ENCODE assay signal across 8 cellular contexts in the genomic region with DNA sequence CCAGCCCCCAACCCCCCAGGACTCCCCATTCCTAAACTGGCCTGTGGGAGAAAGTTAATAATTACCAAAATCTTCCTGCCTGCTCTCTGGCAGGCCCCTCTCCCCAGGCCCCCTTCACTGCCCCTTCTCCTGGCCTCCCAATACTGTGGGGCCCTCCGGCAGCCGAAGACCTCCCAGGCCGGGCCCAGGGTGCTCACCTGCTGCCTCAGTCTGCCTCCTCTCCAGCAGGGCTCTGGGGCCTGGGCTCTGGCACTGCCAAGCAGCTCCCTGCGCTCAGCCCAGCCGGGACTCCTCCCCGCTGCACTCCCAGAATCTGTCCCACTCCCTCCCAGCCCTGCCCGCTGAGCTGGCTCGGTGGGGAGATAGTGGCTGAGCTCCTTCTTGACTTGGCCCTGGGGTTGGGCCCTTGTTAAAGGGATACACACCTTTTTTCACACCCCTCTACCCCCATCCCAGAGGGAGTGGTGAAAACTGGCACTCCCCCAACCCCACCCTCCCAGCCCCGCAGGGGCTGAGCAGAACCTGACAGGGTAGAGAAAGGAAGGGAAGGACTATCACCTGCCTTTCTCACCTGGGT. TPM values are rescaled to one million over a fixed set of nuclear protein-coding genes. Genes with fewer than 3 reads are reported as not detected.
DNase-seq lines count a peak whose midpoint lies in the region; ATAC-seq and TF ChIP-seq lines count a peak whose summit lies in the region.

A gene with protein sequence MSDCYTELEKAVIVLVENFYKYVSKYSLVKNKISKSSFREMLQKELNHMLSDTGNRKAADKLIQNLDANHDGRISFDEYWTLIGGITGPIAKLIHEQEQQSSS (minus strand): TSS at position 383 of the 577 bp plus-strand sequence. CDS start 4,986 bp downstream, outside the sequence.

- TF ChIP-seq POLR2A in heart left ventricle (IDR thresholded peaks at IDR 0.05) = peak in 1 of 2 donors; percentile 42

- WGBS in heart left ventricle, 4 donors = 36 to 55% (median 43%) methylated on average over 6 to 9 of the region's 9 CpGs

- no peaks in the 10 kb centered on the region for H3K9me3 Mint-ChIP-seq in activated T-helper 17 cell treated with anti-CD3 and anti-CD28 coated beads, Interleukin-2, amount 50 U/mL, for 72 hours
- no peaks in the 10 kb centered on the region for H3K9me3 Mint-ChIP-seq in progenitor cell of endocrine pancreas (ENCODE audit: low read depth)
- H3K9me3 Mint-ChIP-seq in CD8-positive, alpha-beta memory T cell = no peaks in the 10 kb centered on the region

- no peak for TF ChIP-seq CTCF in heart left ventricle (IDR thresholded peaks at IDR 0.05)
- no peak for TF ChIP-seq CTCF in progenitor cell of endocrine pancreas (IDR thresholded peaks at IDR 0.05; ENCODE audit: unreplicated experiment)

- no peaks in the 10 kb centered on the region for H3K9me3 ChIP-seq in heart left ventricle
- H3K9me3 ChIP-seq in CD8-positive, alpha-beta memory T cell (ENCODE audit: low read length) = no peaks in the 10 kb centered on the region

- no peaks in the 10 kb centered on the region for H3K4me1 Mint-ChIP-seq in activated T-helper 17 cell treated with anti-CD3 and anti-CD28 coated beads, Interleukin-2, amount 50 U/mL, for 72 hours
- peaks cover 41% of the 10 kb centered on the region for H3K4me1 Mint-ChIP-seq in progenitor cell of endocrine pancreas (ENCODE audit: low read depth)
- H3K4me1 Mint-ChIP-seq in CD8-positive, alpha-beta memory T cell = peaks cover 0 to 4% (median 0%) of the 10 kb centered on the region in 3 donors

- DNase-seq in ELR (ENCODE audit: low read depth) (peak; percentile 77), heart left ventricle (peak; percentile 75 to 89 (median 85)), progenitor cell of endocrine pancreas (ENCODE audit: low spot score, unreplicated experiment) (peak; percentile 43), DMS53 treated with DMSO at 0.1 percent for 48 hours (lab: John Stamatoyannopoulos, UW; ENCODE audit: unreplicated experiment) (no peak), NCI-H2107 treated with DMSO at 0.1 percent for 48 hours (lab: John Stamatoyannopoulos, UW; ENCODE audit: unreplicated experiment) (no peak)
- DNase-seq in CD8-positive, alpha-beta memory T cell = no peak

- H3K36me3 Mint-ChIP-seq in activated T-helper 17 cell treated with anti-CD3 and anti-CD28 coated beads, Interleukin-2, amount 50 U/mL, for 72 hours (ENCODE audit: low read depth) = no peaks in the 10 kb centered on the region
- peaks cover 2% of the 10 kb centered on the region for H3K36me3 Mint-ChIP-seq in progenitor cell of endocrine pancreas (ENCODE audit: insufficient read depth)
- H3K36me3 Mint-ChIP-seq in CD8-positive, alpha-beta memory T cell = no peaks in the 10 kb centered on the region

- no peaks in the 10 kb centered on the region for H3K27me3 Mint-ChIP-seq in activated T-helper 17 cell treated with anti-CD3 and anti-CD28 coated beads, Interleukin-2, amount 50 U/mL, for 72 hours
- no peaks in the 10 kb centered on the region for H3K27me3 Mint-ChIP-seq in progenitor cell of endocrine pancreas
- peaks cover 0 to 6% of the 10 kb centered on the region in 2 donors for H3K27me3 Mint-ChIP-seq in CD8-positive, alpha-beta memory T cell

- H3K4me3 ChIP-seq in heart left ventricle = peak within 1 kb of the TSS; percentile 15 to 88 (median 58)
- no peak within 1 kb of the TSS for H3K4me3 ChIP-seq in CD8-positive, alpha-beta memory T cell (ENCODE audit: low read length)

- no peak for ATAC-seq in activated T-helper 17 cell treated with anti-CD3 and anti-CD28 coated beads, Interleukin-2, amount 50 U/mL, for 72 hours (replicated peaks)
- ATAC-seq in heart left ventricle = peak; percentile 43 to 83 (median 75)
- ATAC-seq in HG03469 (IDR thresholded peaks at IDR 0.05; ENCODE audit: unreplicated experiment) = no peak

- H3K27ac Mint-ChIP-seq in activated T-helper 17 cell treated with anti-CD3 and anti-CD28 coated beads, Interleukin-2, amount 50 U/mL, for 72 hours = peak within 1 kb of the TSS; percentile 71
- peak within 1 kb of the TSS; percentile 92 for H3K27ac Mint-ChIP-seq in progenitor cell of endocrine pancreas
- H3K27ac Mint-ChIP-seq in CD8-positive, alpha-beta memory T cell = peak within 1 kb of the TSS in 1 of 8 donors; percentile 54

- CTCF ChIA-PET in CD8-positive, alpha-beta memory T cell (lab: Charles Lee) = no interaction called here

- peak within 1 kb of the TSS; percentile 34 to 97 (median 83) for H3K27ac ChIP-seq in heart left ventricle
- no peak within 1 kb of the TSS for H3K27ac ChIP-seq in CD8-positive, alpha-beta memory T cell (ENCODE audit: low read depth, low read length)

- H3K36me3 ChIP-seq in heart left ventricle = peaks cover 0 to 5% (median under 1%) of the 10 kb centered on the region in 9 donors
- no peaks in the 10 kb centered on the region for H3K36me3 ChIP-seq in CD8-positive, alpha-beta memory T cell (ENCODE audit: insufficient read depth, low read length)

- H3K4me1 ChIP-seq in heart left ventricle = peaks cover 6 to 74% (median 38%) of the 10 kb centered on the region in 12 donors
- H3K4me1 ChIP-seq in CD8-positive, alpha-beta memory T cell (ENCODE audit: insufficient read depth, low read length) = no peaks in the 10 kb centered on the region

- no peaks in the 10 kb centered on the region for H3K27me3 ChIP-seq in heart left ventricle
- no peaks in the 10 kb centered on the region for H3K27me3 ChIP-seq in CD8-positive, alpha-beta memory T cell (ENCODE audit: insufficient read depth, low read length, poor library complexity, severe bottlenecking)

- POLR2A ChIA-PET in CD8-positive, alpha-beta memory T cell (lab: Charles Lee) = no interaction called here

- H3K4me3 Mint-ChIP-seq in activated T-helper 17 cell treated with anti-CD3 and anti-CD28 coated beads, Interleukin-2, amount 50 U/mL, for 72 hours = no peak within 1 kb of the TSS
- H3K4me3 Mint-ChIP-seq in progenitor cell of endocrine pancreas (ENCODE audit: low read depth) = peak within 1 kb of the TSS; percentile 84
- no peak within 1 kb of the TSS for H3K4me3 Mint-ChIP-seq in CD8-positive, alpha-beta memory T cell

- intact Hi-C loops in heart left ventricle (cut with DNase I) = loop anchor here in 3 of 10 donors (2.0 to 5.0 kb wide), 4 partner anchors 18 to 81 kb away; no protein-coding TSS in a partner anchor

RNA-seq across cellular contexts. Expression of the gene that starts here (rescaled TPM):
- total RNA-seq in activated T-helper 17 cell treated with anti-CD3 and anti-CD28 coated beads, Interleukin-2, amount 50 U/mL, for 72 hours = not detected
- total RNA-seq in heart left ventricle (10 to 100 TPM; 37.2 to 92.6 (median 45.4) TPM), progenitor cell of endocrine pancreas (46.8 and 50.2 TPM in 2 replicates)
- polyA plus RNA-seq in heart left ventricle = 100 to 1,000 TPM in 1 of 2 donors, 10 to 100 TPM in 1; 72.6 to 233 TPM
- not detected for total RNA-seq in CD8-positive, alpha-beta memory T cell
- not detected for polyA plus RNA-seq in CD8-positive, alpha-beta memory T cell

Comparison
In these comparisons a context has a peak if more than half of its experiments do, and no peak if none do; other contexts are left out.
1. RNA of the gene that starts here (total RNA-seq): 46.8 to 50.2 TPM in progenitor cell of endocrine pancreas and 37.2 to 92.6 TPM in heart left ventricle; not detected in activated T-helper 17 cell treated with anti-CD3 and anti-CD28 coated beads, Interleukin-2, amount 50 U/mL, for 72 hours and not detected in CD8-positive, alpha-beta memory T cell; every median in the first group is over 10 times any median in the second.
2. RNA of the gene that starts here (polyA plus RNA-seq): 72.6 to 233 TPM in heart left ventricle; not detected in CD8-positive, alpha-beta memory T cell (single experiment); every median in the first group is over 10 times any median in the second.
3. DNase-seq: peak in ELR (single experiment), heart left ventricle (5 of 5) and progenitor cell of endocrine pancreas (single experiment); none in CD8-positive, alpha-beta memory T cell (0 of 5), DMS53 treated with DMSO at 0.1 percent for 48 hours (single experiment) and NCI-H2107 treated with DMSO at 0.1 percent for 48 hours (single experiment).
4. ATAC-seq: peak in heart left ventricle (4 of 4); none in activated T-helper 17 cell treated with anti-CD3 and anti-CD28 coated beads, Interleukin-2, amount 50 U/mL, for 72 hours (single experiment) and HG03469 (single experiment).